ENCODE assay signal across 24 cellular contexts in the genomic region with DNA sequence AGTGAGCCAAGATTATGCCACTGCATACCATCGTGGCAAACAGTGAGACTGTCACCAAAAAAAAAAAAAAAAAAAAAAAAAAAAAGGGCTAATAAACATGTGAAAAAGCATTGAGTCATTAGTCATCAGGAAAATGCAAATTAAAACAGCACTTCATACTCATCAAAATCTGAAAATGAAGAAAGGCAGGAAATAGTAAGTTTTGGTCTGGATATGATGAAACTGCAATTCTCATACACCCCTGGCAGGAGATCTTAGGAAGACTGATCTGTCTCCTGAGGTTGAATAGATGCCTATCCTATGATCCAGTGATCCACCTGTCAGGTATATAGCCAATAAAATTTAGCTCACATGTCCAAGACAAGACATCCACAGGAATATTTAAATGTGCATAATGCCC.
"Had no signal": no experiment of that assay in that cellular context is flagged by ENCODE, and none has a peak within 500 bp of the region (broad histone marks: within the 10 kb centered on the region; RNA-seq: fewer than 3 reads in every experiment).

No MANE protein-coding gene starts in this region.

- H3K4me3 ChIP-seq: gastrocnemius medialis, lower lobe of right lung, ovary, psoas muscle, skin epidermis, spleen, thoracic aorta, tibial nerve, upper lobe of left lung had no signal

- DNase-seq: effector CD8-positive, alpha-beta T cell; foreskin fibroblast; gastrocnemius medialis; left ventricle myocardium superior; lower lobe of right lung; naive thymus-derived CD8-positive, alpha-beta T cell; nephron progenitor cell; occipital lobe; ovary; posterior cingulate gyrus; psoas muscle; right cardiac atrium; spleen; stimulated activated CD4-positive, alpha-beta T cell treated with anti-CD3 and anti-CD28 coated beads, Interleukin-4, amount 100 ng/mL, for 4 hours; stimulated activated naive B cell treated with anti-CD40 and anti-IgM and Interleukin-4, amounts not matched to agents 10 μg/mL and 1 μg/mL and 100 μg/mL, for 72 hours; upper lobe of left lung had no signal

- H3K4me3 Mint-ChIP-seq: dendritic cell treated with granulocyte-macrophage colony-stimulating factor and Interleukin-4, amounts not matched to agents 40 ng/mL and 50 ng/mL, for 4 days; endodermal cell; stimulated activated naive B cell treated with anti-CD40 and anti-IgM and Interleukin-4, amounts not matched to agents 10 μg/mL and 1 μg/mL and 100 μg/mL, for 72 hours; stimulated activated naive CD8-positive, alpha-beta T cell treated with anti-CD3 and anti-CD28 coated beads, Interleukin-15, Interleukin-2, amounts not matched to agents 100 ng/mL and 50 ng/mL, for 24 hours had no signal

- H3K27ac Mint-ChIP-seq: dendritic cell treated with granulocyte-macrophage colony-stimulating factor and Interleukin-4, amounts not matched to agents 40 ng/mL and 50 ng/mL, for 4 days; endodermal cell; nephron progenitor cell; stimulated activated naive B cell treated with anti-CD40 and anti-IgM and Interleukin-4, amounts not matched to agents 10 μg/mL and 1 μg/mL and 100 μg/mL, for 72 hours; stimulated activated naive CD8-positive, alpha-beta T cell treated with anti-CD3 and anti-CD28 coated beads, Interleukin-15, Interleukin-2, amounts not matched to agents 100 ng/mL and 50 ng/mL, for 24 hours had no signal

- H3K4me1 ChIP-seq: gastrocnemius medialis, lower lobe of right lung, psoas muscle, tibial nerve, upper lobe of left lung had no signal

- H3K36me3 ChIP-seq: gastrocnemius medialis, lower lobe of right lung, ovary, spleen, thoracic aorta, tibial nerve, upper lobe of left lung had no signal

- H3K27ac ChIP-seq: epithelial cell of prostate, gastrocnemius medialis, lower lobe of right lung, ovary, psoas muscle, skin epidermis, spleen, thoracic aorta, tibial nerve, upper lobe of left lung had no signal

- ATAC-seq: esophagus mucosa; gastrocnemius medialis; left ventricle myocardium superior; lower lobe of right lung; naive thymus-derived CD8-positive, alpha-beta T cell; psoas muscle; right cardiac atrium; stimulated activated naive B cell treated with anti-CD40 and anti-IgM and Interleukin-4, amounts not matched to agents 10 μg/mL and 1 μg/mL and 100 μg/mL, for 72 hours had no signal

- H3K27me3 ChIP-seq: gastrocnemius medialis, ovary, spleen, tibial nerve, upper lobe of left lung had no signal

- H3K4me1 Mint-ChIP-seq: stimulated activated naive B cell treated with anti-CD40 and anti-IgM and Interleukin-4, amounts not matched to agents 10 μg/mL and 1 μg/mL and 100 μg/mL, for 72 hours had no signal

- H3K9me3 ChIP-seq: gastrocnemius medialis, lower lobe of right lung, ovary, psoas muscle, thoracic aorta, tibial nerve had no signal
